9 cellular contexts compared by ENCODE assay signal in genomic region chr9:21070171-21070571, GRCh38. TPM values are rescaled to one million over a fixed set of nuclear protein-coding genes. Genes with fewer than 3 reads are reported as not detected.
DNase-seq lines count a peak whose midpoint lies in the region; ATAC-seq, FAIRE-seq and TF ChIP-seq lines count a peak whose summit lies in the region.
"Had no signal": no experiment of that assay in that cellular context is flagged by ENCODE, and none has a peak within 500 bp of the region (broad histone marks: within the 10 kb centered on the region; RNA-seq: fewer than 3 reads in every experiment).

No MANE protein-coding gene starts in this region.

- no peak for ATAC-seq in HG03457 (IDR thresholded peaks at IDR 0.05; ENCODE audit: unreplicated experiment)
- ATAC-seq in HG03469 (IDR thresholded peaks at IDR 0.05; ENCODE audit: unreplicated experiment) = no peak

- no peaks in the 10 kb centered on the region for H3K4me1 ChIP-seq in prostate gland (replicated peaks)

- no peak for TF ChIP-seq POLR2A in prostate gland (IDR thresholded peaks at IDR 0.05)

- H3K9me3 ChIP-seq in SK-N-MC (ENCODE audit: low read depth, low read length) (no peaks in the 10 kb centered on the region), prostate gland (no peaks in the 10 kb centered on the region)

- no peak for FAIRE-seq in D721Med (lab: Jason Lieb, UNC)

- peak overlapping the region; percentile 83 for H3K27ac ChIP-seq in SK-N-MC
- no peak overlapping the region for H3K27ac ChIP-seq in prostate gland

- peak overlapping the region; percentile 46 for H3K9ac ChIP-seq in SK-N-MC (ENCODE audit: insufficient read length)

- H3K36me3 ChIP-seq in SK-N-MC (ENCODE audit: insufficient read depth, low read length) (no peaks in the 10 kb centered on the region), prostate gland (no peaks in the 10 kb centered on the region)

- peak in 1 of 4 experiments; percentile 20 for TF ChIP-seq CTCF in prostate gland (IDR thresholded peaks at IDR 0.05)
- TF ChIP-seq CTCF in D721Med (IDR thresholded peaks at IDR 0.05; ENCODE audit: insufficient read depth, missing control alignments) = no peak

- intact Hi-C loops in prostate gland (cut with DNase I) = loop anchor here (5.0 kb wide), 1 partner anchor 38 kb away; the partner anchor contains the start of gene HACD4

- peak overlapping the region; percentile 52 for H3K4me3 ChIP-seq in SK-N-MC
- H3K4me3 ChIP-seq in prostate gland = no peak overlapping the region

- 6% methylated on average over 4 of the region's 4 CpGs for WGBS in prostate gland

- DNase-seq in GF-D8 (lab: John Stamatoyannopoulos, UW) = peak; percentile 27
- peak; percentile 60 for DNase-seq in SK-N-MC (ENCODE audit: low read depth, low spot score)
- DNase-seq in glomerular visceral epithelial cell (ENCODE audit: extremely low spot score) = peak; percentile 81
- DNase-seq in prostate gland (ENCODE audit: low spot score) = peak; percentile 33
- DNase-seq in D721Med (ENCODE audit: insufficient read length, low spot score) = no peak
- DNase-seq in activated CD8-positive, alpha-beta memory T cell treated with anti-CD3 and anti-CD28 coated beads for 24 hours = no peak
- DNase-seq: activated naive CD8-positive, alpha-beta T cell treated with anti-CD3 and anti-CD28 coated beads, Interleukin-2, amount 10 ng/mL, durations not matched to agents 7 days and 5 days had no signal

- no peaks in the 10 kb centered on the region for H3K27me3 ChIP-seq in prostate gland (replicated peaks; ENCODE audit: insufficient read depth)

RNA-seq across cellular contexts. Expression of gene IFNB1, which starts 7.6 kb away (rescaled TPM):
- total RNA-seq in prostate gland = not detected

RNA-seq across cellular contexts. Expression of gene HACD4, which starts 38.7 kb away (rescaled TPM):
- 1 to 10 TPM; 2.4 to 3.1 TPM for total RNA-seq in prostate gland

Comparison
In these comparisons a context has a peak if more than half of its experiments do, and no peak if none do; other contexts are left out.
1. DNase-seq: peak in GF-D8 (single experiment), SK-N-MC (single experiment), glomerular visceral epithelial cell (single experiment) and prostate gland (single experiment); none in D721Med (single experiment) and activated CD8-positive, alpha-beta memory T cell treated with anti-CD3 and anti-CD28 coated beads for 24 hours (single experiment).